ENCODE assay signal across 18 cellular contexts in genomic region chr3:109902549-109902948, GRCh38.
DNase-seq lines count a peak whose midpoint lies in the region; ATAC-seq and TF ChIP-seq lines count a peak whose summit lies in the region.
"Had no signal": no experiment of that assay in that cellular context is flagged by ENCODE, and none has a peak within 500 bp of the region (broad histone marks: within the 10 kb centered on the region; RNA-seq: fewer than 3 reads in every experiment).

No MANE protein-coding gene starts in this region.

- RAD21 ChIA-PET in HCT116 (lab: Charles Lee; ENCODE audit: low non-redundant PET in 1 of 2, low total read pairs in 2 of 2, uncharacterized antibody in 2 of 2, unreplicated experiment in 2 of 2), result no interaction called here

- H3K9me2 ChIP-seq in HCT116 (ENCODE audit: insufficient read depth), result no peaks in the 10 kb centered on the region

- H3K27ac ChIP-seq in DND-41 (ENCODE audit: low read length), result no peak overlapping the region; the same call in 1 of the 2 replicates
- H3K27ac ChIP-seq in HCT116 (ENCODE audit: low read depth, low read length), result no peak overlapping the region
- H3K27ac ChIP-seq: 22Rv1; A549; BLaER1 treated with 17β-estradiol and CSF1 and Interleukin-3, amounts not matched to agents 10 nM and 100 nM; C4-2B had no signal

- H4K20me1 ChIP-seq in DND-41 (ENCODE audit: insufficient read depth, low read length) (no peaks in the 10 kb centered on the region), HCT116 (ENCODE audit: insufficient read depth) (no peaks in the 10 kb centered on the region)
- H4K20me1 ChIP-seq: BLaER1 treated with 17β-estradiol and CSF1 and Interleukin-3, amounts not matched to agents 10 nM and 100 nM had no signal

- CTCF ChIA-PET in HCT116 (lab: Charles Lee), result no interaction called here

- intact Hi-C loops in HCT116 (cut with micrococcal nuclease) (no loop called here), left colon (cut with DNase I, micrococcal nuclease) (no loop called here)

- TF ChIP-seq CTCF in DND-41 (IDR thresholded peaks at IDR 0.05; ENCODE audit: borderline replicate concordance, extremely low read depth, low read length, poor library complexity, severe bottlenecking) (no peak), HCT116 (IDR thresholded peaks at IDR 0.05 in 2 of 3, conservative IDR thresholded peaks at IDR 0.05 in 1 of 3; ENCODE audit: borderline replicate concordance in 1 of 3, insufficient read depth in 1 of 3, low read depth in 2 of 3, low read length in 2 of 3) (no peak)

- no peak overlapping the region for H3K4me2 ChIP-seq in DND-41 (ENCODE audit: insufficient read depth, low read length)
- no peak overlapping the region for H3K4me2 ChIP-seq in HCT116 (ENCODE audit: low read length)
- H3K4me2 ChIP-seq: A549; BLaER1 treated with 17β-estradiol and CSF1 and Interleukin-3, amounts not matched to agents 10 nM and 100 nM had no signal

- no peak for TF ChIP-seq POLR2A in HCT116 (IDR thresholded peaks at IDR 0.05; ENCODE audit: borderline replicate concordance, extremely low read depth, insufficient read depth, insufficient read length)

- POLR2A ChIA-PET in HCT116 (lab: Charles Lee), result no interaction called here

- TF ChIP-seq RAD21 in HCT116 (IDR thresholded peaks at IDR 0.05; ENCODE audit: low read depth), result no peak

- H3K36me3 ChIP-seq in DND-41 (ENCODE audit: insufficient read depth, low read length), result peaks cover 3% of the 10 kb centered on the region; the same call in 1 of the 2 replicates
- no peaks in the 10 kb centered on the region for H3K36me3 ChIP-seq in HCT116 (ENCODE audit: control insufficient read depth in 1 of 2, insufficient read depth in 2 of 2, low read length in 2 of 2)
- H3K36me3 ChIP-seq: BLaER1 treated with 17β-estradiol and CSF1 and Interleukin-3, amounts not matched to agents 10 nM and 100 nM had no signal

- DNase-seq in DND-41 (no peak), HCT116 (ENCODE audit: low read depth, low spot score) (no peak), left colon (no peak), nucleus accumbens (lab: John Stamatoyannopoulos, UW) (no peak), pons (ENCODE audit: low spot score) (no peak)
- DNase-seq: AML-193; Caco-2; Calu3; CD4-positive, alpha-beta T cell; CD8-positive, alpha-beta T cell; DMS79 treated with DMSO at 0.1 percent for 48 hours; EL; GF-D8 had no signal

- no TSS peak for BruUV-seq in HCT116 (replicated peaks; lab: Mats Ljungman, UMichigan)

- H2AFZ ChIP-seq in DND-41 (ENCODE audit: low read depth, low read length), result 0 out of 2 replicates have a peak overlapping the region, but pooled peaks have one; percentile 52
- peak overlapping the region; percentile 24 for H2AFZ ChIP-seq in HCT116 (ENCODE audit: low read depth, low read length, poor library complexity, severe bottlenecking)

- no peak overlapping the region for H3K9ac ChIP-seq in DND-41 (ENCODE audit: low read depth, low read length)
- no peak overlapping the region for H3K9ac ChIP-seq in HCT116 (ENCODE audit: low read length)
- H3K9ac ChIP-seq: BLaER1 treated with 17β-estradiol and CSF1 and Interleukin-3, amounts not matched to agents 10 nM and 100 nM had no signal

- H3K27me3 ChIP-seq in DND-41 (ENCODE audit: insufficient read depth, low read length, poor library complexity) (no peaks in the 10 kb centered on the region), HCT116 (ENCODE audit: insufficient read depth, low read length) (no peaks in the 10 kb centered on the region)
- H3K27me3 ChIP-seq: BLaER1 treated with 17β-estradiol and CSF1 and Interleukin-3, amounts not matched to agents 10 nM and 100 nM had no signal

- H3K4me1 ChIP-seq in DND-41 (ENCODE audit: insufficient read depth, low read length) (peaks cover 28% of the 10 kb centered on the region), HCT116 (ENCODE audit: control insufficient read depth in 1 of 2, insufficient read depth in 2 of 2, low read length in 2 of 2) (peaks cover 0 to 2% of the 10 kb centered on the region in 2 experiments; a peak in 1 of 4 replicates)
- H3K4me1 ChIP-seq: A549 had no signal

- H3K4me3 ChIP-seq in DND-41 (ENCODE audit: low read depth in 1 of 2, low read length in 2 of 2), result no peak overlapping the region
- no peak overlapping the region for H3K4me3 ChIP-seq in HCT116 (replicated peaks in 1 of 2; ENCODE audit: low read depth in 1 of 2, low read length in 2 of 2)
- H3K4me3 ChIP-seq: A549; BLaER1 treated with 17β-estradiol and CSF1 and Interleukin-3, amounts not matched to agents 10 nM and 100 nM had no signal

- no peaks in the 10 kb centered on the region for H3K79me2 ChIP-seq in DND-41 (ENCODE audit: insufficient read depth, low read length)
- no peaks in the 10 kb centered on the region for H3K79me2 ChIP-seq in HCT116 (ENCODE audit: insufficient read depth, low read length)

- H3K9me3 ChIP-seq in DND-41 (ENCODE audit: insufficient read depth, low read length, severe bottlenecking) (peaks cover 18% of the 10 kb centered on the region), HCT116 (ENCODE audit: control insufficient read depth in 1 of 2, insufficient read depth in 1 of 2, low read depth in 1 of 2, low read length in 2 of 2) (peaks cover 0 to 4% of the 10 kb centered on the region in 2 experiments; a peak in 2 of 4 replicates)

- ATAC-seq in DND-41 (ENCODE audit: insufficient read depth, low read depth) (no peak), HCT116 (no peak), left colon (peak; percentile 63), HG03520 (IDR thresholded peaks at IDR 0.05; ENCODE audit: unreplicated experiment) (no peak)
- ATAC-seq: A549; CD8-positive, alpha-beta T cell had no signal

TF ChIP-seq in HCT116, 20 proteins besides CTCF, POLR2A, EP300 and RAD21:
- no peak for TF ChIP-seq JUND (IDR thresholded peaks at IDR 0.05)
- no peak for TF ChIP-seq ELF1 (IDR thresholded peaks at IDR 0.05; ENCODE audit: borderline replicate concordance, low read depth)
